In genomic region chr14:52552063-52552988, GRCh38 we compare ENCODE assay signal across 1 cellular context.
A peak's percentile ranks its signal among the peaks of the same experiment; 100 is the strongest.
TF ChIP-seq lines count a peak whose summit lies in the region.

A gene with protein sequence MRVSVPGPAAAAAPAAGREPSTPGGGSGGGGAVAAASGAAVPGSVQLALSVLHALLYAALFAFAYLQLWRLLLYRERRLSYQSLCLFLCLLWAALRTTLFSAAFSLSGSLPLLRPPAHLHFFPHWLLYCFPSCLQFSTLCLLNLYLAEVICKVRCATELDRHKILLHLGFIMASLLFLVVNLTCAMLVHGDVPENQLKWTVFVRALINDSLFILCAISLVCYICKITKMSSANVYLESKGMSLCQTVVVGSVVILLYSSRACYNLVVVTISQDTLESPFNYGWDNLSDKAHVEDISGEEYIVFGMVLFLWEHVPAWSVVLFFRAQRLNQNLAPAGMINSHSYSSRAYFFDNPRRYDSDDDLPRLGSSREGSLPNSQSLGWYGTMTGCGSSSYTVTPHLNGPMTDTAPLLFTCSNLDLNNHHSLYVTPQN (plus strand): TSS chr14:52552836. CDS start chr14:52553148, 312 bp downstream.
A gene with protein sequence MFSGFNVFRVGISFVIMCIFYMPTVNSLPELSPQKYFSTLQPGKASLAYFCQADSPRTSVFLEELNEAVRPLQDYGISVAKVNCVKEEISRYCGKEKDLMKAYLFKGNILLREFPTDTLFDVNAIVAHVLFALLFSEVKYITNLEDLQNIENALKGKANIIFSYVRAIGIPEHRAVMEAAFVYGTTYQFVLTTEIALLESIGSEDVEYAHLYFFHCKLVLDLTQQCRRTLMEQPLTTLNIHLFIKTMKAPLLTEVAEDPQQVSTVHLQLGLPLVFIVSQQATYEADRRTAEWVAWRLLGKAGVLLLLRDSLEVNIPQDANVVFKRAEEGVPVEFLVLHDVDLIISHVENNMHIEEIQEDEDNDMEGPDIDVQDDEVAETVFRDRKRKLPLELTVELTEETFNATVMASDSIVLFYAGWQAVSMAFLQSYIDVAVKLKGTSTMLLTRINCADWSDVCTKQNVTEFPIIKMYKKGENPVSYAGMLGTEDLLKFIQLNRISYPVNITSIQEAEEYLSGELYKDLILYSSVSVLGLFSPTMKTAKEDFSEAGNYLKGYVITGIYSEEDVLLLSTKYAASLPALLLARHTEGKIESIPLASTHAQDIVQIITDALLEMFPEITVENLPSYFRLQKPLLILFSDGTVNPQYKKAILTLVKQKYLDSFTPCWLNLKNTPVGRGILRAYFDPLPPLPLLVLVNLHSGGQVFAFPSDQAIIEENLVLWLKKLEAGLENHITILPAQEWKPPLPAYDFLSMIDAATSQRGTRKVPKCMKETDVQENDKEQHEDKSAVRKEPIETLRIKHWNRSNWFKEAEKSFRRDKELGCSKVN (minus strand): TSS chr14:52552505. CDS start chr14:52543557, 8,948 bp downstream.

TF ChIP-seq in HEK293, 187 proteins besides CTCF, POLR2A, EP300 and RAD21 (continued from another document and continues in another):
- TF ChIP-seq, protein P1, sequence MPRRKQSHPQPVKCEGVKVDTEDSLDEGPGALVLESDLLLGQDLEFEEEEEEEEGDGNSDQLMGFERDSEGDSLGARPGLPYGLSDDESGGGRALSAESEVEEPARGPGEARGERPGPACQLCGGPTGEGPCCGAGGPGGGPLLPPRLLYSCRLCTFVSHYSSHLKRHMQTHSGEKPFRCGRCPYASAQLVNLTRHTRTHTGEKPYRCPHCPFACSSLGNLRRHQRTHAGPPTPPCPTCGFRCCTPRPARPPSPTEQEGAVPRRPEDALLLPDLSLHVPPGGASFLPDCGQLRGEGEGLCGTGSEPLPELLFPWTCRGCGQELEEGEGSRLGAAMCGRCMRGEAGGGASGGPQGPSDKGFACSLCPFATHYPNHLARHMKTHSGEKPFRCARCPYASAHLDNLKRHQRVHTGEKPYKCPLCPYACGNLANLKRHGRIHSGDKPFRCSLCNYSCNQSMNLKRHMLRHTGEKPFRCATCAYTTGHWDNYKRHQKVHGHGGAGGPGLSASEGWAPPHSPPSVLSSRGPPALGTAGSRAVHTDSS (tag by site-specific recombination; IDR thresholded peaks at IDR 0.05) = no peak
- TF ChIP-seq ZNF114 (tag by site-specific recombination; IDR thresholded peaks at IDR 0.05) (no peak), OVOL3 (tag by site-specific recombination; IDR thresholded peaks at IDR 0.05) (no peak), PRDM10 (tag by site-specific recombination; IDR thresholded peaks at IDR 0.05) (no peak), ZNF280C (tag by site-specific recombination; IDR thresholded peaks at IDR 0.05) (no peak), ZNF529 (tag by site-specific recombination; IDR thresholded peaks at IDR 0.05; ENCODE audit: insufficient replicate concordance) (no peak), ZNF837 (tag by site-specific recombination; IDR thresholded peaks at IDR 0.05) (no peak), ZNF561 (tag by site-specific recombination; IDR thresholded peaks at IDR 0.05; ENCODE audit: borderline replicate concordance) (0 out of 2 replicates have a peak, but pooled peaks have one; percentile 21), ZNF791 (tag by site-specific recombination; IDR thresholded peaks at IDR 0.05) (no peak), ZNF571 (tag by site-specific recombination; IDR thresholded peaks at IDR 0.05) (no peak), ZNF404 (tag by site-specific recombination; IDR thresholded peaks at IDR 0.05) (no peak), ZNF544 (tag by site-specific recombination; IDR thresholded peaks at IDR 0.05) (no peak), ZNF19 (tag by site-specific recombination; IDR thresholded peaks at IDR 0.05; ENCODE audit: low read depth) (no peak), ZNF37A (tag by site-specific recombination; IDR thresholded peaks at IDR 0.05) (no peak), ZNF426 (tag by site-specific recombination; IDR thresholded peaks at IDR 0.05) (no peak), ZNF600 (tag by site-specific recombination; IDR thresholded peaks at IDR 0.05) (peak; percentile 89), PATZ1 (tag by site-specific recombination; IDR thresholded peaks at IDR 0.05) (no peak), ZNF239 (tag by site-specific recombination; IDR thresholded peaks at IDR 0.05) (no peak), ZBTB1 (tag by site-specific recombination; IDR thresholded peaks at IDR 0.05) (no peak), SETDB1 (IDR thresholded peaks at IDR 0.05; ENCODE audit: insufficient read length, low read length) (no peak), KLF8 (tag by site-specific recombination; IDR thresholded peaks at IDR 0.05) (peak; percentile 11; the same call in 1 of the 2 replicates), ZSCAN4 (tag by site-specific recombination; IDR thresholded peaks at IDR 0.05) (no peak), ZNF202 (tag by site-specific recombination; IDR thresholded peaks at IDR 0.05; ENCODE audit: borderline replicate concordance) (no peak), ZBTB20 (tag by site-specific recombination; IDR thresholded peaks at IDR 0.05) (peak; percentile 73; the same call in 1 of the 2 replicates), ZNF335 (tag by site-specific recombination; conservative IDR thresholded peaks at IDR 0.05) (peak; percentile 27; the same call in 1 of the 2 replicates), ZBTB48 (tag by site-specific recombination; IDR thresholded peaks at IDR 0.05) (no peak), ZNF639 (tag by site-specific recombination; IDR thresholded peaks at IDR 0.05) (no peak), HOXD13 (CRISPR knock-in tag; IDR thresholded peaks at IDR 0.05; ENCODE audit: borderline replicate concordance) (no peak)
- TF ChIP-seq, protein P2, sequence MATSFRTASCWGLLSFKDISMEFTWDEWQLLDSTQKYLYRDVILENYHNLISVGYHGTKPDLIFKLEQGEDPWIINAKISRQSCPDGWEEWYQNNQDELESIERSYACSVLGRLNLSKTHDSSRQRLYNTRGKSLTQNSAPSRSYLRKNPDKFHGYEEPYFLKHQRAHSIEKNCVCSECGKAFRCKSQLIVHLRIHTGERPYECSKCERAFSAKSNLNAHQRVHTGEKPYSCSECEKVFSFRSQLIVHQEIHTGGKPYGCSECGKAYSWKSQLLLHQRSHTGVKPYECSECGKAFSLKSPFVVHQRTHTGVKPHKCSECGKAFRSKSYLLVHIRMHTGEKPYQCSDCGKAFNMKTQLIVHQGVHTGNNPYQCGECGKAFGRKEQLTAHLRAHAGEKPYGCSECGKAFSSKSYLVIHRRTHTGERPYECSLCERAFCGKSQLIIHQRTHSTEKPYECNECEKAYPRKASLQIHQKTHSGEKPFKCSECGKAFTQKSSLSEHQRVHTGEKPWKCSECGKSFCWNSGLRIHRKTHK (tag by site-specific recombination; IDR thresholded peaks at IDR 0.05) = no peak
- TF ChIP-seq, protein P3, sequence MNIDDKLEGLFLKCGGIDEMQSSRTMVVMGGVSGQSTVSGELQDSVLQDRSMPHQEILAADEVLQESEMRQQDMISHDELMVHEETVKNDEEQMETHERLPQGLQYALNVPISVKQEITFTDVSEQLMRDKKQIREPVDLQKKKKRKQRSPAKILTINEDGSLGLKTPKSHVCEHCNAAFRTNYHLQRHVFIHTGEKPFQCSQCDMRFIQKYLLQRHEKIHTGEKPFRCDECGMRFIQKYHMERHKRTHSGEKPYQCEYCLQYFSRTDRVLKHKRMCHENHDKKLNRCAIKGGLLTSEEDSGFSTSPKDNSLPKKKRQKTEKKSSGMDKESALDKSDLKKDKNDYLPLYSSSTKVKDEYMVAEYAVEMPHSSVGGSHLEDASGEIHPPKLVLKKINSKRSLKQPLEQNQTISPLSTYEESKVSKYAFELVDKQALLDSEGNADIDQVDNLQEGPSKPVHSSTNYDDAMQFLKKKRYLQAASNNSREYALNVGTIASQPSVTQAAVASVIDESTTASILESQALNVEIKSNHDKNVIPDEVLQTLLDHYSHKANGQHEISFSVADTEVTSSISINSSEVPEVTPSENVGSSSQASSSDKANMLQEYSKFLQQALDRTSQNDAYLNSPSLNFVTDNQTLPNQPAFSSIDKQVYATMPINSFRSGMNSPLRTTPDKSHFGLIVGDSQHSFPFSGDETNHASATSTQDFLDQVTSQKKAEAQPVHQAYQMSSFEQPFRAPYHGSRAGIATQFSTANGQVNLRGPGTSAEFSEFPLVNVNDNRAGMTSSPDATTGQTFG (tag by site-specific recombination; IDR thresholded peaks at IDR 0.05; ENCODE audit: borderline replicate concordance) = no peak
- TF ChIP-seq, protein P4, sequence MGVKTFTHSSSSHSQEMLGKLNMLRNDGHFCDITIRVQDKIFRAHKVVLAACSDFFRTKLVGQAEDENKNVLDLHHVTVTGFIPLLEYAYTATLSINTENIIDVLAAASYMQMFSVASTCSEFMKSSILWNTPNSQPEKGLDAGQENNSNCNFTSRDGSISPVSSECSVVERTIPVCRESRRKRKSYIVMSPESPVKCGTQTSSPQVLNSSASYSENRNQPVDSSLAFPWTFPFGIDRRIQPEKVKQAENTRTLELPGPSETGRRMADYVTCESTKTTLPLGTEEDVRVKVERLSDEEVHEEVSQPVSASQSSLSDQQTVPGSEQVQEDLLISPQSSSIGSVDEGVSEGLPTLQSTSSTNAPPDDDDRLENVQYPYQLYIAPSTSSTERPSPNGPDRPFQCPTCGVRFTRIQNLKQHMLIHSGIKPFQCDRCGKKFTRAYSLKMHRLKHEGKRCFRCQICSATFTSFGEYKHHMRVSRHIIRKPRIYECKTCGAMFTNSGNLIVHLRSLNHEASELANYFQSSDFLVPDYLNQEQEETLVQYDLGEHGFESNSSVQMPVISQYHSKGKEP (tag by site-specific recombination; IDR thresholded peaks at IDR 0.05) = no peak
